In the genomic region with DNA sequence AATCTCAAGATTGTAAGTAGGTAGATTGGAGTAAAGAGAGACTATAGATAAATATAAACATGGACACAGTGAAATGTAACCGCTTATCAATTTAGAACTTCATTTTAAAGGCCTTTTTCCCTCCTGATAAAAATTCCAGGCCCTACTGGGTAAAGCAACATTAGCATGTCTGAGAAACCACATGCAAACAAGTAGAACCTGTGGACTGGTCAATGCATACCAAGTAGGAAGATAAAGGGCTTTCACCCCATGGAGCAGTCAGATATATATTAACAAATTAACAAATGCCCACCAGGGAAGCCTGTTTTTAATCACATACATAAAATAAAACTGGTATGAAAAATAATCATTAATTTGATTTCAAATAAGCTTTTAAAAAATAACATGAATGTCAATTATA, we compare ENCODE assay signal across 1 cellular context.
TF ChIP-seq lines count a peak whose summit lies in the region.

No MANE protein-coding gene starts in this region.

TF ChIP-seq in WTC11, 78 proteins besides CTCF, POLR2A, EP300 and RAD21 (continued from another document):
- TF ChIP-seq, protein P1, sequence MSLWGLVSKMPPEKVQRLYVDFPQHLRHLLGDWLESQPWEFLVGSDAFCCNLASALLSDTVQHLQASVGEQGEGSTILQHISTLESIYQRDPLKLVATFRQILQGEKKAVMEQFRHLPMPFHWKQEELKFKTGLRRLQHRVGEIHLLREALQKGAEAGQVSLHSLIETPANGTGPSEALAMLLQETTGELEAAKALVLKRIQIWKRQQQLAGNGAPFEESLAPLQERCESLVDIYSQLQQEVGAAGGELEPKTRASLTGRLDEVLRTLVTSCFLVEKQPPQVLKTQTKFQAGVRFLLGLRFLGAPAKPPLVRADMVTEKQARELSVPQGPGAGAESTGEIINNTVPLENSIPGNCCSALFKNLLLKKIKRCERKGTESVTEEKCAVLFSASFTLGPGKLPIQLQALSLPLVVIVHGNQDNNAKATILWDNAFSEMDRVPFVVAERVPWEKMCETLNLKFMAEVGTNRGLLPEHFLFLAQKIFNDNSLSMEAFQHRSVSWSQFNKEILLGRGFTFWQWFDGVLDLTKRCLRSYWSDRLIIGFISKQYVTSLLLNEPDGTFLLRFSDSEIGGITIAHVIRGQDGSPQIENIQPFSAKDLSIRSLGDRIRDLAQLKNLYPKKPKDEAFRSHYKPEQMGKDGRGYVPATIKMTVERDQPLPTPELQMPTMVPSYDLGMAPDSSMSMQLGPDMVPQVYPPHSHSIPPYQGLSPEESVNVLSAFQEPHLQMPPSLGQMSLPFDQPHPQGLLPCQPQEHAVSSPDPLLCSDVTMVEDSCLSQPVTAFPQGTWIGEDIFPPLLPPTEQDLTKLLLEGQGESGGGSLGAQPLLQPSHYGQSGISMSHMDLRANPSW (CRISPR knock-in tag; conservative IDR thresholded peaks at IDR 0.05; ENCODE audit: low read depth), result no peak
- TF ChIP-seq NR3C1 (CRISPR knock-in tag; conservative IDR thresholded peaks at IDR 0.05; ENCODE audit: low read depth) (no peak), ZBTB21 (CRISPR knock-in tag; IDR thresholded peaks at IDR 0.05; ENCODE audit: borderline replicate concordance) (no peak), ZNF396 (CRISPR knock-in tag; IDR thresholded peaks at IDR 0.05; ENCODE audit: borderline replicate concordance) (no peak), SMAD3 (CRISPR knock-in tag; IDR thresholded peaks at IDR 0.05; ENCODE audit: borderline replicate concordance) (no peak), GABPB1 (CRISPR knock-in tag; IDR thresholded peaks at IDR 0.05) (no peak)
- TF ChIP-seq, protein P2, sequence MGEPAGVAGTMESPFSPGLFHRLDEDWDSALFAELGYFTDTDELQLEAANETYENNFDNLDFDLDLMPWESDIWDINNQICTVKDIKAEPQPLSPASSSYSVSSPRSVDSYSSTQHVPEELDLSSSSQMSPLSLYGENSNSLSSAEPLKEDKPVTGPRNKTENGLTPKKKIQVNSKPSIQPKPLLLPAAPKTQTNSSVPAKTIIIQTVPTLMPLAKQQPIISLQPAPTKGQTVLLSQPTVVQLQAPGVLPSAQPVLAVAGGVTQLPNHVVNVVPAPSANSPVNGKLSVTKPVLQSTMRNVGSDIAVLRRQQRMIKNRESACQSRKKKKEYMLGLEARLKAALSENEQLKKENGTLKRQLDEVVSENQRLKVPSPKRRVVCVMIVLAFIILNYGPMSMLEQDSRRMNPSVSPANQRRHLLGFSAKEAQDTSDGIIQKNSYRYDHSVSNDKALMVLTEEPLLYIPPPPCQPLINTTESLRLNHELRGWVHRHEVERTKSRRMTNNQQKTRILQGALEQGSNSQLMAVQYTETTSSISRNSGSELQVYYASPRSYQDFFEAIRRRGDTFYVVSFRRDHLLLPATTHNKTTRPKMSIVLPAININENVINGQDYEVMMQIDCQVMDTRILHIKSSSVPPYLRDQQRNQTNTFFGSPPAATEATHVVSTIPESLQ (CRISPR knock-in tag; IDR thresholded peaks at IDR 0.05), result no peak
- TF ChIP-seq, protein P3, sequence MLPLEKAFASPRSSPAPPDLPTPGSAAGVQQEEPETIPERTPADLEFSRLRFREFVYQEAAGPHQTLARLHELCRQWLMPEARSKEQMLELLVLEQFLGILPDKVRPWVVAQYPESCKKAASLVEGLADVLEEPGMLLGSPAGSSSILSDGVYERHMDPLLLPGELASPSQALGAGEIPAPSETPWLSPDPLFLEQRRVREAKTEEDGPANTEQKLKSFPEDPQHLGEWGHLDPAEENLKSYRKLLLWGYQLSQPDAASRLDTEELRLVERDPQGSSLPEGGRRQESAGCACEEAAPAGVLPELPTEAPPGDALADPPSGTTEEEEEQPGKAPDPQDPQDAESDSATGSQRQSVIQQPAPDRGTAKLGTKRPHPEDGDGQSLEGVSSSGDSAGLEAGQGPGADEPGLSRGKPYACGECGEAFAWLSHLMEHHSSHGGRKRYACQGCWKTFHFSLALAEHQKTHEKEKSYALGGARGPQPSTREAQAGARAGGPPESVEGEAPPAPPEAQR (CRISPR knock-in tag; IDR thresholded peaks at IDR 0.05), result no peak
- TF ChIP-seq, protein P4, sequence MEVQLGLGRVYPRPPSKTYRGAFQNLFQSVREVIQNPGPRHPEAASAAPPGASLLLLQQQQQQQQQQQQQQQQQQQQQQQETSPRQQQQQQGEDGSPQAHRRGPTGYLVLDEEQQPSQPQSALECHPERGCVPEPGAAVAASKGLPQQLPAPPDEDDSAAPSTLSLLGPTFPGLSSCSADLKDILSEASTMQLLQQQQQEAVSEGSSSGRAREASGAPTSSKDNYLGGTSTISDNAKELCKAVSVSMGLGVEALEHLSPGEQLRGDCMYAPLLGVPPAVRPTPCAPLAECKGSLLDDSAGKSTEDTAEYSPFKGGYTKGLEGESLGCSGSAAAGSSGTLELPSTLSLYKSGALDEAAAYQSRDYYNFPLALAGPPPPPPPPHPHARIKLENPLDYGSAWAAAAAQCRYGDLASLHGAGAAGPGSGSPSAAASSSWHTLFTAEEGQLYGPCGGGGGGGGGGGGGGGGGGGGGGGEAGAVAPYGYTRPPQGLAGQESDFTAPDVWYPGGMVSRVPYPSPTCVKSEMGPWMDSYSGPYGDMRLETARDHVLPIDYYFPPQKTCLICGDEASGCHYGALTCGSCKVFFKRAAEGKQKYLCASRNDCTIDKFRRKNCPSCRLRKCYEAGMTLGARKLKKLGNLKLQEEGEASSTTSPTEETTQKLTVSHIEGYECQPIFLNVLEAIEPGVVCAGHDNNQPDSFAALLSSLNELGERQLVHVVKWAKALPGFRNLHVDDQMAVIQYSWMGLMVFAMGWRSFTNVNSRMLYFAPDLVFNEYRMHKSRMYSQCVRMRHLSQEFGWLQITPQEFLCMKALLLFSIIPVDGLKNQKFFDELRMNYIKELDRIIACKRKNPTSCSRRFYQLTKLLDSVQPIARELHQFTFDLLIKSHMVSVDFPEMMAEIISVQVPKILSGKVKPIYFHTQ (CRISPR knock-in tag; IDR thresholded peaks at IDR 0.05), result no peak
- TF ChIP-seq, protein P5, sequence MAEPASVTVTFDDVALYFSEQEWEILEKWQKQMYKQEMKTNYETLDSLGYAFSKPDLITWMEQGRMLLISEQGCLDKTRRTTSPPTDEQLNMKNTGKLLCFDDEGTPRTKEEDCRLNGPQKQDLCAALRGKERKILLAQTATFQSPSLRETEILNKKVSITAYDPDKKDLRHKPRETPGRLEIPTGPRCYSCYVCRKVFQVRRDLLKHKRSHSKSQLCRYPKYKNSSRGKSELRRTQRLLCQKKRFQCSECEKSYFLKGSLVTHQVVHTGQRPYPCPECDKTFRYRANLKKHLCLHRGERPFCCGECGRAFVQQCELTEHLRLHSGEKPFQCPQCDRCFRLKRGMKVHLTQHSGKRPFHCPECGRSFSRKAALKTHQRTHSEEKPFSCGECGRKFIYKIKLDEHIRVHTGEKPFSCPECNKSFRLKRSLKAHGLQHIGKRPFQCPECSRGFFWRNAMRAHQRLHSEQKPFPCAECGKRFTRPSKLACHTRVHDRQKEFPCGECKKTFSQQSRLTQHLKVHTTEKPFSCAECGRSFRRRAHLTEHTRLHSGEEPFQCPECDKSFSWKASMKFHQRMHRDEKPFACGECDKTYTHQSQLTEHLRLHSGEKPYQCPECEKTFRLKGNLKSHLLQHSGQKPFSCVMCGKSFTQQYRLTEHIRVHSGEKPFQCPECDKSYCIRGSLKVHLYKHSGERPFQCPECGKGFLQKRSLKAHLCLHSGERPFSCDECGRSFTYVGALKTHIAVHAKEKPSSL (CRISPR knock-in tag; conservative IDR thresholded peaks at IDR 0.05), result no peak
TF ChIP-seq in WTC11: peak in this region for 0.
